ENCODE assay signal across 8 cellular contexts in the genomic region with DNA sequence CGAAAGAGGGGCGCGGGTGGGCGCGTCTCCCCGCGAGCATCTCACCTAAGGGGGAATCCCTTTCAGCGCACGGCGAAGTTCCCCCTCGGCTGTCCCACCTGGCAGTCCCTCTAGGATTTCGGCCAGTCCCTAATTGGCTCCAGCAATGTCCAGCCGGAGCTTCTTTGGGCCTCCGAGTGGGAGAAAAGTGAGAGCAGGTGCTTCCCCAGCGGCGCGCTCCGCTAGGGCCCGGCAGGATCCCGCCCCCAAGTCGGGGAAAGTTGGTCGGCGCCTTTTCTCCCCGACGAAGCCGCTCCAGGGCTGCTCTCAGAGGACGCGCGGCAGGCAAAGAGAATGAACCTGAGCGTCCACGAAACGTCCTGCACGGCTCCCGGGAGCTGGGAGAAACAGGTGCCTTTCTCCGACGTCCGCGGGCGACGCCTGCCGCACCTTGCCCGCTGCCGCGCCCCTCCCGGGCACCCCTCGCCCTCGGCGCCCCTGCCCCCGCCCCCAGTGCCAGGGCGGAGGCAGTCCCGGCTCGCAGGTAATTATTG. TPM values are rescaled to one million over a fixed set of nuclear protein-coding genes. Genes with fewer than 3 reads are reported as not detected.
A peak's percentile ranks its signal among the peaks of the same experiment; 100 is the strongest.
DNase-seq lines count a peak whose midpoint lies in the region; ATAC-seq and TF ChIP-seq lines count a peak whose summit lies in the region.

No MANE protein-coding gene starts in this region.

- H3K36me3 ChIP-seq in thyroid gland, result no peaks in the 10 kb centered on the region

- WGBS in thyroid gland, 2 donors, result 11 to 13% methylated on average over 12 to 36 of the region's 52 CpGs

- peak overlapping the region in 2 of 3 donors; percentile 21 to 34 for H3K27ac ChIP-seq in thyroid gland

- peaks cover 50 to 82% (median 54%) of the 10 kb centered on the region in 3 donors for H3K27me3 Mint-ChIP-seq in CD14-positive monocyte (ENCODE audit: low read depth in 3 of 3)
- peaks cover 75% of the 10 kb centered on the region for H3K27me3 Mint-ChIP-seq in activated T-cell treated with anti-CD3 and anti-CD28 coated beads, Interleukin-2, amount 50 U/mL, for 72 hours (ENCODE audit: low read depth)

- no peaks in the 10 kb centered on the region for H3K9me3 ChIP-seq in thyroid gland

- H3K27ac Mint-ChIP-seq in CD14-positive monocyte, result no peak overlapping the region
- no peak overlapping the region for H3K27ac Mint-ChIP-seq in activated T-cell treated with anti-CD3 and anti-CD28 coated beads, Interleukin-2, amount 50 U/mL, for 72 hours

- intact Hi-C loops in CD14-positive monocyte (cut with micrococcal nuclease) (no loop called here), thyroid gland (cut with DNase I) (no loop called here), posterior vena cava (cut with DNase I) (no loop called here)

- H3K4me1 Mint-ChIP-seq in CD14-positive monocyte, result peaks cover 19% of the 10 kb centered on the region
- H3K4me1 Mint-ChIP-seq in activated T-cell treated with anti-CD3 and anti-CD28 coated beads, Interleukin-2, amount 50 U/mL, for 72 hours (ENCODE audit: low read depth), result peaks cover 16% of the 10 kb centered on the region

- no peaks in the 10 kb centered on the region for H3K27me3 ChIP-seq in thyroid gland

- no peak for TF ChIP-seq POLR2A in thyroid gland (IDR thresholded peaks at IDR 0.05)

- TF ChIP-seq CTCF in CD14-positive monocyte (IDR thresholded peaks at IDR 0.05) (no peak), thyroid gland (IDR thresholded peaks at IDR 0.05) (no peak)

- peaks cover 0 to 13% of the 10 kb centered on the region in 2 donors for H3K4me1 ChIP-seq in thyroid gland

- peak; percentile 30 for ATAC-seq in GM19397 (IDR thresholded peaks at IDR 0.05; ENCODE audit: unreplicated experiment)
- peak in 1 of 2 donors; percentile 2 for ATAC-seq in activated T-cell treated with anti-CD3 and anti-CD28 coated beads, Interleukin-2, amount 50 U/mL, for 72 hours (replicated peaks in 1 of 2)

- H3K9me3 Mint-ChIP-seq in CD14-positive monocyte, result peaks cover 1 to 14% (median 11%) of the 10 kb centered on the region in 7 donors
- H3K9me3 Mint-ChIP-seq in activated T-cell treated with anti-CD3 and anti-CD28 coated beads, Interleukin-2, amount 50 U/mL, for 72 hours, result peaks cover 0 to 2% of the 10 kb centered on the region in 2 donors

- H3K4me3 ChIP-seq in thyroid gland (replicated peaks in 1 of 3), result peak overlapping the region in 2 of 3 donors; percentile 13 to 32

- peaks cover 11 to 15% of the 10 kb centered on the region in 2 donors for H3K36me3 Mint-ChIP-seq in CD14-positive monocyte
- H3K36me3 Mint-ChIP-seq in activated T-cell treated with anti-CD3 and anti-CD28 coated beads, Interleukin-2, amount 50 U/mL, for 72 hours (ENCODE audit: insufficient read depth in 2 of 2), result no peaks in the 10 kb centered on the region

- DNase-seq in CD14-positive monocyte (ENCODE audit: low spot score) (no peak), kidney tubule cell (ENCODE audit: low spot score) (peak; percentile 60), thyroid gland (peak; percentile 17 to 23), foreskin melanocyte (no peak), posterior vena cava (ENCODE audit: low spot score) (no peak)
- DNase-seq in activated T-cell treated with anti-CD3 and anti-CD28 coated beads, Interleukin-2, amount 50 U/mL, for 72 hours, result peak; percentile 4 to 6
- no peak for DNase-seq in activated CD4-positive, CD25-positive, alpha-beta regulatory T cell (lab: John Stamatoyannopoulos, UW)

- peak overlapping the region; percentile 71 to 89 for H3K4me3 Mint-ChIP-seq in CD14-positive monocyte
- H3K4me3 Mint-ChIP-seq in activated T-cell treated with anti-CD3 and anti-CD28 coated beads, Interleukin-2, amount 50 U/mL, for 72 hours, result peak overlapping the region; percentile 76 to 82

RNA-seq across cellular contexts. Expression of gene KL, which starts 0.4 kb away (rescaled TPM):
- polyA plus RNA-seq in CD14-positive monocyte, result 1 to 10 TPM in 1 of 2 donors, under 1 TPM in 1; 0.75 to 1.4 TPM
- total RNA-seq in activated T-cell treated with anti-CD3 and anti-CD28 coated beads, Interleukin-2, amount 50 U/mL, for 72 hours, result under 1 TPM; 0.69 to 0.99 TPM
- 1 to 10 TPM; 1.4 to 4.5 (median 2.8) TPM for total RNA-seq in thyroid gland
- total RNA-seq in posterior vena cava, result 1 to 10 TPM; 2.1 to 2.4 TPM

Comparison
In these comparisons a context has a peak if more than half of its experiments do, and no peak if none do; other contexts are left out.
1. DNase-seq: peak in activated T-cell treated with anti-CD3 and anti-CD28 coated beads, Interleukin-2, amount 50 U/mL, for 72 hours (2 of 2), kidney tubule cell (single experiment) and thyroid gland (2 of 2); none in CD14-positive monocyte (single experiment), foreskin melanocyte (single experiment), activated CD4-positive, CD25-positive, alpha-beta regulatory T cell (0 of 4) and posterior vena cava (single experiment).